In the genomic region with DNA sequence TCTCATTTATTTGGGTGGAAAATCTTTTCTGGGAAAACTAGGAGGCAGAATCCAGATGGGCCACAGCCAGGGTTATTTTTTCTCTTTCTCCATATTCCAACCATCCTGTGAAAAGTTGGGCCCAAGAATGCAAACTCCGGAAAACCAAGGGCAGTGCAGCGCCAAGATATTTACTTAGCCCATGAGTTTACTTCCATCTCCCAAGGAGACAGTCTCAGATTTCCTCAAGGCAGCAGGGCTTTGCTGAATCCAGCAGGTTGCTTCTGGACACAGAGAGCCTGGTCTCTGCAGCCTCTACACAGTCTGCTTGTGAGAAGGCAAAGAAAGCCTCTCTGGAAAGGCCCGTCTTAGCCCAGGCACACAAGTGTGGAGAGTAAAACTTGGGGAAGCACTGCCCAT, we compare ENCODE assay signal across 18 cellular contexts. TPM values are rescaled to one million over a fixed set of nuclear protein-coding genes. Genes with fewer than 3 reads are reported as not detected.
DNase-seq lines count a peak whose midpoint lies in the region; ATAC-seq and TF ChIP-seq lines count a peak whose summit lies in the region.
"Had no signal": no experiment of that assay in that cellular context is flagged by ENCODE, and none has a peak within 500 bp of the region (broad histone marks: within the 10 kb centered on the region; RNA-seq: fewer than 3 reads in every experiment).

No MANE protein-coding gene starts in this region.

- no peak overlapping the region for H3K4me3 Mint-ChIP-seq in activated CD4-positive, alpha-beta T cell treated with anti-CD3 and anti-CD28 coated beads, Interleukin-2, amount 10 ng/mL, durations not matched to agents 24 days and 14 days
- H3K4me3 Mint-ChIP-seq: activated T-cell treated with anti-CD3 and anti-CD28 coated beads, Interleukin-2, amount 50 U/mL, for 72 hours; T-helper 1 cell treated with Interleukin-12 subunit alpha and Interleukin-12 subunit beta and Interleukin-4 antibody, amounts not matched to agents 30 μg/mL and 1 μg/mL, for 36 hours had no signal

- H3K27ac ChIP-seq in body of pancreas (peak overlapping the region; percentile 30 to 73 (median 65)), skeletal muscle tissue (ENCODE audit: low read depth, low read length) (no peak overlapping the region)

- H3K4me3 ChIP-seq in body of pancreas (no peak overlapping the region), skeletal muscle tissue (ENCODE audit: low read length in 3 of 3) (no peak overlapping the region)

- H3K9me3 Mint-ChIP-seq in activated CD4-positive, alpha-beta T cell treated with anti-CD3 and anti-CD28 coated beads, Interleukin-2, amount 10 ng/mL, durations not matched to agents 24 days and 14 days, result no peaks in the 10 kb centered on the region
- H3K9me3 Mint-ChIP-seq: activated T-cell treated with anti-CD3 and anti-CD28 coated beads, Interleukin-2, amount 50 U/mL, for 72 hours; T-helper 1 cell treated with Interleukin-12 subunit alpha and Interleukin-12 subunit beta and Interleukin-4 antibody, amounts not matched to agents 30 μg/mL and 1 μg/mL, for 36 hours had no signal

- no peaks in the 10 kb centered on the region for H3K36me3 Mint-ChIP-seq in activated CD4-positive, alpha-beta T cell treated with anti-CD3 and anti-CD28 coated beads, Interleukin-2, amount 10 ng/mL, durations not matched to agents 24 days and 14 days (ENCODE audit: low read depth)

- H3K4me1 Mint-ChIP-seq in activated CD4-positive, alpha-beta T cell treated with anti-CD3 and anti-CD28 coated beads, Interleukin-2, amount 10 ng/mL, durations not matched to agents 24 days and 14 days, result no peaks in the 10 kb centered on the region

- H3K36me3 ChIP-seq in body of pancreas (replicated peaks in 1 of 2; ENCODE audit: insufficient read depth in 1 of 2, low read depth in 2 of 2) (no peaks in the 10 kb centered on the region), skeletal muscle tissue (ENCODE audit: control insufficient read depth in 3 of 3, insufficient read depth in 3 of 3, low read length in 3 of 3) (no peaks in the 10 kb centered on the region)
- H3K36me3 ChIP-seq: adrenal gland, BE2C had no signal

- WGBS in body of pancreas, 2 donors, result 33 to 39% methylated on average over 3 of the region's 3 CpGs

- H3K9ac ChIP-seq in skeletal muscle tissue (ENCODE audit: low read depth in 1 of 3, low read length in 3 of 3), result peak overlapping the region in 2 of 3 donors; percentile 27 to 63

- no peak overlapping the region for H3K27ac Mint-ChIP-seq in activated CD4-positive, alpha-beta T cell treated with anti-CD3 and anti-CD28 coated beads, Interleukin-2, amount 10 ng/mL, durations not matched to agents 24 days and 14 days
- H3K27ac Mint-ChIP-seq: activated T-cell treated with anti-CD3 and anti-CD28 coated beads, Interleukin-2, amount 50 U/mL, for 72 hours; T-helper 1 cell treated with Interleukin-12 subunit alpha and Interleukin-12 subunit beta and Interleukin-4 antibody, amounts not matched to agents 30 μg/mL and 1 μg/mL, for 36 hours had no signal

- TF ChIP-seq POLR2A in body of pancreas (IDR thresholded peaks at IDR 0.05), result no peak

- no peaks in the 10 kb centered on the region for H3K9me3 ChIP-seq in body of pancreas
- H3K9me3 ChIP-seq in skeletal muscle tissue (ENCODE audit: control insufficient read depth in 3 of 3, low read length in 3 of 3), result no peaks in the 10 kb centered on the region
- H3K9me3 ChIP-seq: adrenal gland, BE2C had no signal

- no peak for ATAC-seq in body of pancreas
- no peak for ATAC-seq in HG03439 (IDR thresholded peaks at IDR 0.05; ENCODE audit: unreplicated experiment)
- ATAC-seq in HG03571 (IDR thresholded peaks at IDR 0.05; ENCODE audit: unreplicated experiment), result no peak

- no peak for TF ChIP-seq CTCF in body of pancreas (IDR thresholded peaks at IDR 0.05)
- TF ChIP-seq CTCF in GM20000 (IDR thresholded peaks at IDR 0.05; ENCODE audit: extremely low read depth, missing control alignments), result no peak

- H3K27me3 Mint-ChIP-seq in activated CD4-positive, alpha-beta T cell treated with anti-CD3 and anti-CD28 coated beads, Interleukin-2, amount 10 ng/mL, durations not matched to agents 24 days and 14 days, result peaks cover 13% of the 10 kb centered on the region

- H3K27me3 ChIP-seq in body of pancreas, result no peaks in the 10 kb centered on the region
- peaks cover 0 to 7% (median 0%) of the 10 kb centered on the region in 3 donors for H3K27me3 ChIP-seq in skeletal muscle tissue (ENCODE audit: control insufficient read depth in 3 of 3, insufficient read depth in 3 of 3, low read length in 3 of 3)
- H3K27me3 ChIP-seq: adrenal gland, BE2C had no signal

- H3K4me1 ChIP-seq in body of pancreas, result peaks cover 29% of the 10 kb centered on the region
- peaks cover 16 to 21% (median 19%) of the 10 kb centered on the region in 3 donors for H3K4me1 ChIP-seq in skeletal muscle tissue (ENCODE audit: control insufficient read depth in 3 of 3, insufficient read depth in 3 of 3, low read length in 3 of 3)
- H3K4me1 ChIP-seq: BE2C had no signal

- DNase-seq in Ammon's horn (ENCODE audit: low spot score) (peak; percentile 21), body of pancreas (peak in 1 of 4 donors; percentile 8), iris pigment epithelial cell (ENCODE audit: low read depth) (peak; percentile 27), GM20000 (ENCODE audit: low spot score) (no peak)
- DNase-seq in activated CD4-positive, alpha-beta T cell treated with anti-CD3 and anti-CD28 coated beads, Interleukin-2, amount 10 ng/mL, durations not matched to agents 24 days and 14 days, result no peak
- DNase-seq: activated CD4-positive, alpha-beta T cell treated with anti-CD3 and anti-CD28 coated beads, Interleukin-2, amount 50 U/mL, for 1 hour; activated T-cell treated with anti-CD3 and anti-CD28 coated beads, Interleukin-2, amount 50 U/mL, for 72 hours; BE2C; DMS53; effector CD8-positive, alpha-beta T cell; NCI-H146; NCI-H526 treated with DMSO at 0.1 percent for 48 hours; trophoblast cell had no signal

- intact Hi-C loops in body of pancreas (cut with DNase I), result loop anchor here (5.0 kb wide), 2 partner anchors 281 to 406 kb away; no protein-coding TSS in a partner anchor
- intact Hi-C loops in activated CD4-positive, alpha-beta T cell treated with anti-CD3 and anti-CD28 coated beads, Interleukin-2, amount 10 ng/mL, durations not matched to agents 24 days and 14 days (cut with micrococcal nuclease), result loop anchor here (2.0 kb wide), 2 partner anchors 285 to 407 kb away; no protein-coding TSS in a partner anchor

RNA-seq across cellular contexts. Expression of a gene that starts 15.7 kb away (rescaled TPM):
- total RNA-seq in body of pancreas (10 to 100 TPM; 72.2 to 83.8 TPM), skeletal muscle tissue (39.7 TPM)
- total RNA-seq in activated CD4-positive, alpha-beta T cell treated with anti-CD3 and anti-CD28 coated beads, Interleukin-2, amount 10 ng/mL, durations not matched to agents 24 days and 14 days, result 67.9 and 69.4 TPM in 2 replicates

RNA-seq across cellular contexts. Expression of a gene that starts 58.1 kb away (rescaled TPM):
- 10 to 100 TPM; 14.5 to 38.2 TPM for total RNA-seq in body of pancreas
- total RNA-seq in skeletal muscle tissue, result 25.1 TPM
- 156 TPM in 2 replicates for total RNA-seq in activated CD4-positive, alpha-beta T cell treated with anti-CD3 and anti-CD28 coated beads, Interleukin-2, amount 10 ng/mL, durations not matched to agents 24 days and 14 days

Comparison
In these comparisons a context has a peak if more than half of its experiments do, and no peak if none do; other contexts are left out.
1. DNase-seq: peak in Ammon's horn (single experiment) and iris pigment epithelial cell (single experiment); none in GM20000 (single experiment) and activated CD4-positive, alpha-beta T cell treated with anti-CD3 and anti-CD28 coated beads, Interleukin-2, amount 10 ng/mL, durations not matched to agents 24 days and 14 days (single experiment).